ENCODE assay signal across 8 cellular contexts in the genomic region with DNA sequence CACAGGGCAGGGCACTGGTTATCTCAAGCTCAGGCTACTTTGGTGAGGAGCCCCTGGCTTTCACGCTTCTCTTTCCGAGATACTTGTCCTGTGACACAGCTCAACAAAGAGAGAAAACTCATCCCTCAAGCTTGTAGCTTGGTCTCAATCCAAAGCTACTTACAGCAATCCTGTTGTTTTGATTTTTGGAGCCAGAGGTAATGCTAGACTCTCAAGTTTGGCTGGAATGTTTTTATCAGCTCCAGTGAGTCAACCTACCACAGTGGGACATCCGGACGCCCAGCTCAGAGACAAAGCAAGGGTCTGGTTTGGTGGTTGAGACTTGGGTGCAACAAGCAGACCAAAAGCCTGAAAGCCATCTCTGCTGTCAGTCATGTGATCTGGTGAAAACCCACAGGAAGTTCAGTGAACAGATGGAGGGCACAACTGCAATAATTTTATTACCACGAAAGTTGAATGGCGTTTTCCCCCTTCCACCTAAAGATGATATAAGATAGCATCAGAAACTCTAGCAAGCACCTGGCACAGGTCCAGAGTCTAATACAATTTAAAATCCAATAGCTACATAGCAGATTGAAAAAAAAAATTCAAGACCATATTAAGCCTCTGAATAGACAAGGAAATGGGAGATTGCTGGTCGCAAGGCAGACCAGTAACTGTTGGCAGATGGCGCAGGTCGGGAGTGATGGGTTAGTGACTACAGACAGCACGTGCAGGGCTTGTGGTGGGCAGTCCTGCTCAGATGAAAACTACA.
DNase-seq lines count a peak whose midpoint lies in the region; ATAC-seq and TF ChIP-seq lines count a peak whose summit lies in the region.

No MANE protein-coding gene starts in this region.

- H3F3A ChIP-seq in SK-N-SH (replicated peaks; ENCODE audit: insufficient read depth), result peaks cover 37% of the 10 kb centered on the region

- TF ChIP-seq EP300 in SK-N-SH (IDR thresholded peaks at IDR 0.05; ENCODE audit: borderline replicate concordance in 1 of 2, low read depth in 1 of 2, low read length in 1 of 2), result peak; percentile 87 to 94
- TF ChIP-seq EP300 in transverse colon (IDR thresholded peaks at IDR 0.05; ENCODE audit: low read depth), result no peak

- H3K36me3 Mint-ChIP-seq in activated naive CD4-positive, alpha-beta T cell treated with anti-CD3 and anti-CD28 coated beads, Interleukin-2, amount 10 ng/mL, durations not matched to agents 7 days and 5 days, result peaks cover 9% of the 10 kb centered on the region

- CTCF ChIA-PET in activated naive CD4-positive, alpha-beta T cell treated with anti-CD3 and anti-CD28 coated beads, Interleukin-2, amount 10 ng/mL, durations not matched to agents 7 days and 5 days (lab: Charles Lee), result interaction anchor here (3.5 kb wide), 1 partner anchor 11 kb away, joined by 17 read pairs; no protein-coding TSS in a partner anchor
- CTCF ChIA-PET in SK-N-SH (lab: Yijun Ruan, JAX), result interaction anchor here (0.5 to 5.3 kb wide), 5 partner anchors 11 to 377 kb away, joined by 3 to 28 read pairs (median 3); no protein-coding TSS in a partner anchor

- H3K9me2 ChIP-seq in SK-N-SH, result no peaks in the 10 kb centered on the region

- peak overlapping the region; percentile 60 for H3K27ac Mint-ChIP-seq in activated naive CD4-positive, alpha-beta T cell treated with anti-CD3 and anti-CD28 coated beads, Interleukin-2, amount 10 ng/mL, durations not matched to agents 7 days and 5 days

- H3K4me3 Mint-ChIP-seq in activated naive CD4-positive, alpha-beta T cell treated with anti-CD3 and anti-CD28 coated beads, Interleukin-2, amount 10 ng/mL, durations not matched to agents 7 days and 5 days, result no peak overlapping the region

- TF ChIP-seq CTCF in SK-N-SH (IDR thresholded peaks at IDR 0.05) (no peak), transverse colon (IDR thresholded peaks at IDR 0.05) (no peak)

- no peak overlapping the region for H2AFZ ChIP-seq in SK-N-SH (ENCODE audit: low read depth)

- intact Hi-C loops in transverse colon (cut with DNase I; ENCODE audit: low total_unique reads), result no loop called here

- 10% methylated on average over 10 of the region's 10 CpGs for WGBS in SK-N-SH (ENCODE audit: low lambda C conversion rate)
- WGBS in transverse colon (ENCODE audit: low coverage in 1 of 2), 2 donors, result 62 to 82% methylated on average over 4 to 10 of the region's 10 CpGs

- peak; percentile 44 for DNase-seq in activated naive CD4-positive, alpha-beta T cell treated with anti-CD3 and anti-CD28 coated beads, Interleukin-2, amount 10 ng/mL, durations not matched to agents 7 days and 5 days
- no peak for DNase-seq in activated naive CD4-positive, alpha-beta T cell (lab: John Stamatoyannopoulos, UW)
- DNase-seq in SK-N-SH (peak; percentile 75), foreskin melanocyte (peak; percentile 21), transverse colon (no peak), NCI-H1436 (lab: John Stamatoyannopoulos, UW) (no peak)

- peaks cover 30% of the 10 kb centered on the region for H3K4me1 Mint-ChIP-seq in activated naive CD4-positive, alpha-beta T cell treated with anti-CD3 and anti-CD28 coated beads, Interleukin-2, amount 10 ng/mL, durations not matched to agents 7 days and 5 days

- H3K4me3 ChIP-seq in SK-N-SH (ENCODE audit: low read depth in 2 of 2, low read length in 1 of 2) (no peak overlapping the region), transverse colon (no peak overlapping the region)

- in situ Hi-C loops in transverse colon (cut with MboI; ENCODE audit: low pct_ligation_motif_present in 1 of 4, low pct_unique_long_range_greater_than_20kb in 1 of 4, low sequenced_read_pairs in 3 of 4), result no loop called here

- H4K20me1 ChIP-seq in SK-N-SH (ENCODE audit: insufficient read depth), result no peaks in the 10 kb centered on the region

- H3K27me3 Mint-ChIP-seq in activated naive CD4-positive, alpha-beta T cell treated with anti-CD3 and anti-CD28 coated beads, Interleukin-2, amount 10 ng/mL, durations not matched to agents 7 days and 5 days, result no peaks in the 10 kb centered on the region

- peaks cover 14 to 20% of the 10 kb centered on the region in 2 experiments for H3K4me1 ChIP-seq in SK-N-SH (ENCODE audit: control insufficient read depth in 1 of 2, insufficient read depth in 2 of 2, low read depth in 1 of 2, low read length in 1 of 2)
- peaks cover 0 to 32% (median 18%) of the 10 kb centered on the region in 4 donors for H3K4me1 ChIP-seq in transverse colon

- no peaks in the 10 kb centered on the region for H3K36me3 ChIP-seq in SK-N-SH (replicated peaks in 1 of 2; ENCODE audit: control insufficient read depth in 1 of 2, insufficient read depth in 2 of 2, low read length in 1 of 2)
- no peaks in the 10 kb centered on the region for H3K36me3 ChIP-seq in transverse colon

- H3K27ac ChIP-seq in SK-N-SH (ENCODE audit: low read depth in 2 of 2, low read length in 1 of 2) (peak overlapping the region; percentile 96 to 98), transverse colon (peak overlapping the region in 3 of 4 donors; percentile 14 to 36 (median 30))

- peak overlapping the region; percentile 72 for H3K9ac ChIP-seq in SK-N-SH

- H3K4me2 ChIP-seq in SK-N-SH, result peak overlapping the region; percentile 48

- ATAC-seq in HG03196 (IDR thresholded peaks at IDR 0.05; ENCODE audit: unreplicated experiment) (no peak), HG03175 (IDR thresholded peaks at IDR 0.05; ENCODE audit: unreplicated experiment) (no peak)

- peaks cover 5% of the 10 kb centered on the region; the same call in 1 of the 2 replicates for H3K79me2 ChIP-seq in SK-N-SH (ENCODE audit: insufficient read depth)

- no peaks in the 10 kb centered on the region for H3K9me3 Mint-ChIP-seq in activated naive CD4-positive, alpha-beta T cell treated with anti-CD3 and anti-CD28 coated beads, Interleukin-2, amount 10 ng/mL, durations not matched to agents 7 days and 5 days

- TF ChIP-seq POLR2A in transverse colon (IDR thresholded peaks at IDR 0.05), result no peak

- peak; percentile 34 for TF ChIP-seq RAD21 in SK-N-SH (IDR thresholded peaks at IDR 0.05; ENCODE audit: low read length)

- H3K27me3 ChIP-seq in SK-N-SH (ENCODE audit: insufficient read depth), result no peaks in the 10 kb centered on the region
- no peaks in the 10 kb centered on the region for H3K27me3 ChIP-seq in transverse colon

- POLR2A ChIA-PET in SK-N-SH (lab: Yijun Ruan, JAX), result interaction anchor here (2.0 kb wide), 1 partner anchor 9 kb away, joined by 12 read pairs; no protein-coding TSS in a partner anchor

- H3K9me3 ChIP-seq in SK-N-SH (no peaks in the 10 kb centered on the region), transverse colon (no peaks in the 10 kb centered on the region)

TF ChIP-seq in SK-N-SH, 30 proteins besides CTCF, POLR2A, EP300 and RAD21 (continues in another document):
- TF ChIP-seq TEAD4 (IDR thresholded peaks at IDR 0.05; ENCODE audit: borderline replicate concordance, insufficient read depth) (peak; percentile 93), MXI1 (IDR thresholded peaks at IDR 0.05; ENCODE audit: low read depth, low read length) (peak; percentile 90), YY1 (IDR thresholded peaks at IDR 0.05; ENCODE audit: low read depth) (peak; percentile 76), FOSL2 (IDR thresholded peaks at IDR 0.05; ENCODE audit: borderline replicate concordance, low read depth) (peak; percentile 84), FOXM1 (IDR thresholded peaks at IDR 0.05; ENCODE audit: low read depth) (peak; percentile 88), TAF1 (IDR thresholded peaks at IDR 0.05; ENCODE audit: borderline replicate concordance, low read depth, low read length) (peak; percentile 23; the same call in 1 of the 2 replicates), IRF3 (IDR thresholded peaks at IDR 0.05; ENCODE audit: low read depth, low read length) (no peak), SIN3A (IDR thresholded peaks at IDR 0.05; ENCODE audit: borderline replicate concordance, low read depth, low read length) (no peak), ELF1 (IDR thresholded peaks at IDR 0.05) (peak; percentile 50), SMC3 (IDR thresholded peaks at IDR 0.05; ENCODE audit: low read depth, low read length) (peak; percentile 1; the same call in 1 of the 2 replicates), CHD2 (IDR thresholded peaks at IDR 0.05; ENCODE audit: low read length, partially characterized antibody) (peak; percentile 84), ZBTB33 (IDR thresholded peaks at IDR 0.05; ENCODE audit: borderline replicate concordance, low read depth) (peak; percentile 79; the same call in 1 of the 2 replicates), FOXJ3 (CRISPR knock-in tag; IDR thresholded peaks at IDR 0.05) (no peak)
- TF ChIP-seq, protein P1, sequence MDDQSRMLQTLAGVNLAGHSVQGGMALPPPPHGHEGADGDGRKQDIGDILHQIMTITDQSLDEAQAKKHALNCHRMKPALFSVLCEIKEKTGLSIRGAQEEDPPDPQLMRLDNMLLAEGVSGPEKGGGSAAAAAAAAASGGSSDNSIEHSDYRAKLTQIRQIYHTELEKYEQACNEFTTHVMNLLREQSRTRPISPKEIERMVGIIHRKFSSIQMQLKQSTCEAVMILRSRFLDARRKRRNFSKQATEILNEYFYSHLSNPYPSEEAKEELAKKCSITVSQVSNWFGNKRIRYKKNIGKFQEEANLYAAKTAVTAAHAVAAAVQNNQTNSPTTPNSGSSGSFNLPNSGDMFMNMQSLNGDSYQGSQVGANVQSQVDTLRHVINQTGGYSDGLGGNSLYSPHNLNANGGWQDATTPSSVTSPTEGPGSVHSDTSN (IDR thresholded peaks at IDR 0.05), result peak; percentile 88

Comparison
In these comparisons a context has a peak if more than half of its experiments do, and no peak if none do; other contexts are left out.
1. DNase-seq: peak in activated naive CD4-positive, alpha-beta T cell treated with anti-CD3 and anti-CD28 coated beads, Interleukin-2, amount 10 ng/mL, durations not matched to agents 7 days and 5 days (single experiment), SK-N-SH (single experiment) and foreskin melanocyte (single experiment); none in activated naive CD4-positive, alpha-beta T cell (0 of 4), transverse colon (single experiment) and NCI-H1436 (single experiment).